19 cellular contexts compared by ENCODE assay signal in the genomic region with DNA sequence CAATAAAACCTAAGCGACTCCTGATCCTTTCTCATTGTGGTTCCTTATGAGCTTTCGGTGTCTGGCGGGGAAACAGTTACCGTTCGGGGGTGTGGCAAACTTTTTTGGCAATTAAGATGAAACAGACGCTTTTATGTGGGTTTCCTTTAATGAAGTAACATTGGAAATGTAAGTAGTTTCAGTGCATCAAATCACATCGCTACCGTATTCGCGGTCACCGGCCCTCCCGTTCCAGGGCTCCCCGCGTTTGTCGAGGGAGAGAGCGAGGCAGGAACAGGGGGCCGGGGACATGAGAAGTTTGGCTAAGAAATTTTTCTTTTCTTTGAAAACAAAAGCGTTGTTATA. TPM values are rescaled to one million over a fixed set of nuclear protein-coding genes. Genes with fewer than 3 reads are reported as not detected.
A peak's percentile ranks its signal among the peaks of the same experiment; 100 is the strongest.
DNase-seq lines count a peak whose midpoint lies in the region; TF ChIP-seq lines count a peak whose summit lies in the region.
"Had no signal": no experiment of that assay in that cellular context is flagged by ENCODE, and none has a peak within 500 bp of the region (broad histone marks: within the 10 kb centered on the region; RNA-seq: fewer than 3 reads in every experiment).

No MANE protein-coding gene starts in this region.

- no peak for DNase-seq in activated CD4-positive, alpha-beta T cell treated with anti-CD3 and anti-CD28 coated beads, Interleukin-2, amount 10 ng/mL, durations not matched to agents 7 days and 5 days
- DNase-seq in activated CD4-positive, alpha-beta T cell treated with anti-CD3 and anti-CD28 coated beads, Interleukin-2, amount 50 U/mL, for 4 hours, result no peak
- DNase-seq in glutamatergic neuron (no peak), posterior vena cava (ENCODE audit: low spot score) (peak; percentile 41), cerebellum (ENCODE audit: low spot score) (no peak), hippocampal formation (lab: John Stamatoyannopoulos, UW) (no peak)
- DNase-seq in stimulated activated CD8-positive, alpha-beta memory T cell treated with anti-CD3 and anti-CD28 coated beads, Interleukin-4, amount 100 ng/mL, for 48 hours, result no peak
- DNase-seq: activated B cell treated with CpG ODN at 0.5 μM for 24 hours; activated T-cell treated with anti-CD3 and anti-CD28 coated beads, Interleukin-2, amount 50 U/mL, for 1 hour; Calu3; effector memory CD4-positive, alpha-beta T cell; NCI-H1105 treated with DMSO at 0.1 percent for 48 hours; NCI-H446; spleen had no signal

- no peak overlapping the region for H3K4me3 ChIP-seq in KMS-11 (IDR thresholded peaks at IDR 0.05; ENCODE audit: insufficient read depth, low read depth, low read length)

- no peaks in the 10 kb centered on the region for H3K9me3 Mint-ChIP-seq in activated CD4-positive, alpha-beta T cell treated with anti-CD3 and anti-CD28 coated beads, Interleukin-2, amount 10 ng/mL, durations not matched to agents 7 days and 5 days
- H3K9me3 Mint-ChIP-seq in glutamatergic neuron (ENCODE audit: unreplicated experiment), result peaks cover 12% of the 10 kb centered on the region
- H3K9me3 Mint-ChIP-seq: activated B cell treated with CpG ODN at 0.5 μM for 24 hours had no signal

- H3K27me3 ChIP-seq in KMS-11 (ENCODE audit: insufficient read depth, low read depth), result no peaks in the 10 kb centered on the region

- no peaks in the 10 kb centered on the region for H3K79me2 ChIP-seq in KMS-11 (ENCODE audit: insufficient read depth, low read depth)

- H3K27ac Mint-ChIP-seq in activated CD4-positive, alpha-beta T cell treated with anti-CD3 and anti-CD28 coated beads, Interleukin-2, amount 10 ng/mL, durations not matched to agents 7 days and 5 days, result peak overlapping the region; percentile 50
- peak overlapping the region; percentile 48 for H3K27ac Mint-ChIP-seq in glutamatergic neuron (ENCODE audit: unreplicated experiment)
- H3K27ac Mint-ChIP-seq: activated B cell treated with CpG ODN at 0.5 μM for 24 hours had no signal

- CTCF ChIA-PET in activated CD4-positive, alpha-beta T cell treated with anti-CD3 and anti-CD28 coated beads, Interleukin-2, amount 10 ng/mL, durations not matched to agents 7 days and 5 days (lab: Charles Lee), result interaction anchor here (0.8 kb wide), 1 partner anchor 11 kb away, joined by 3 read pairs; no protein-coding TSS in a partner anchor

- peak overlapping the region; percentile 5 for H3K4me3 Mint-ChIP-seq in activated CD4-positive, alpha-beta T cell treated with anti-CD3 and anti-CD28 coated beads, Interleukin-2, amount 10 ng/mL, durations not matched to agents 7 days and 5 days
- H3K4me3 Mint-ChIP-seq in glutamatergic neuron (ENCODE audit: unreplicated experiment), result peak overlapping the region; percentile 83

- peaks cover 5% of the 10 kb centered on the region for H3K4me1 Mint-ChIP-seq in activated CD4-positive, alpha-beta T cell treated with anti-CD3 and anti-CD28 coated beads, Interleukin-2, amount 10 ng/mL, durations not matched to agents 7 days and 5 days
- peaks cover 27% of the 10 kb centered on the region for H3K4me1 Mint-ChIP-seq in glutamatergic neuron (ENCODE audit: low read depth, unreplicated experiment)

- peaks cover 10% of the 10 kb centered on the region for H3K4me1 ChIP-seq in KMS-11 (ENCODE audit: low read depth, poor library complexity, severe bottlenecking)

- H2AFZ ChIP-seq in KMS-11 (ENCODE audit: low read depth), result peak overlapping the region; percentile 45

- POLR2A ChIA-PET in activated CD4-positive, alpha-beta T cell treated with anti-CD3 and anti-CD28 coated beads, Interleukin-2, amount 10 ng/mL, durations not matched to agents 7 days and 5 days (lab: Charles Lee), result no interaction called here

- no peaks in the 10 kb centered on the region for H3K36me3 ChIP-seq in KMS-11 (ENCODE audit: insufficient read depth)
- H3K36me3 ChIP-seq: ascending aorta, gastroesophageal sphincter, neutrophil, spleen had no signal

- TF ChIP-seq CTCF in KMS-11 (conservative IDR thresholded peaks at IDR 0.05; ENCODE audit: low read depth, low read length) (no peak), glutamatergic neuron (IDR thresholded peaks at IDR 0.05; ENCODE audit: partially characterized antibody, unreplicated experiment) (no peak)

- peak overlapping the region; percentile 56 for H3K9ac ChIP-seq in KMS-11

- peaks cover 52% of the 10 kb centered on the region for H3K27me3 Mint-ChIP-seq in activated CD4-positive, alpha-beta T cell treated with anti-CD3 and anti-CD28 coated beads, Interleukin-2, amount 10 ng/mL, durations not matched to agents 7 days and 5 days
- peaks cover 28% of the 10 kb centered on the region for H3K27me3 Mint-ChIP-seq in glutamatergic neuron (ENCODE audit: unreplicated experiment)

- peak overlapping the region; percentile 25 for H3K4me2 ChIP-seq in KMS-11

- peaks cover 2% of the 10 kb centered on the region for H3K36me3 Mint-ChIP-seq in activated CD4-positive, alpha-beta T cell treated with anti-CD3 and anti-CD28 coated beads, Interleukin-2, amount 10 ng/mL, durations not matched to agents 7 days and 5 days (ENCODE audit: low read depth)
- H3K36me3 Mint-ChIP-seq in glutamatergic neuron (ENCODE audit: unreplicated experiment), result no peaks in the 10 kb centered on the region

- H3K27ac ChIP-seq in KMS-11, result peak overlapping the region; percentile 56
- H3K27ac ChIP-seq: ascending aorta, gastroesophageal sphincter, neutrophil, spleen had no signal

- no peaks in the 10 kb centered on the region for H4K20me1 ChIP-seq in KMS-11 (ENCODE audit: insufficient read depth)

- intact Hi-C loops in posterior vena cava (cut with DNase I), result no loop called here

RNA-seq across cellular contexts. Expression of a gene that starts 3.9 kb away (rescaled TPM):
- not detected for total RNA-seq in activated CD4-positive, alpha-beta T cell treated with anti-CD3 and anti-CD28 coated beads, Interleukin-2, amount 10 ng/mL, durations not matched to agents 7 days and 5 days
- 60.7 TPM for total RNA-seq in glutamatergic neuron (ENCODE audit: unreplicated experiment)
- under 1 TPM; 0.19 to 0.38 TPM for total RNA-seq in posterior vena cava
- 17.6 TPM for total RNA-seq in cerebellum
- total RNA-seq: A172, activated B cell treated with CpG ODN at 0.5 μM for 24 hours, ascending aorta, Calu3 had no signal

Comparison
In these comparisons a context has a peak if more than half of its experiments do, and no peak if none do; other contexts are left out.
1. RNA of a gene that starts 3.9 kb away (total RNA-seq): 60.7 TPM in glutamatergic neuron (single experiment) and 17.6 TPM in cerebellum (single experiment); 0.19 to 0.38 TPM in posterior vena cava and not detected in activated CD4-positive, alpha-beta T cell treated with anti-CD3 and anti-CD28 coated beads, Interleukin-2, amount 10 ng/mL, durations not matched to agents 7 days and 5 days; every median in the first group is over 10 times any median in the second.